In genomic region chr16:84754353-84754856, GRCh38 we compare ENCODE assay signal across 8 cellular contexts. TPM values are rescaled to one million over a fixed set of nuclear protein-coding genes. Genes with fewer than 3 reads are reported as not detected.
A peak's percentile ranks its signal among the peaks of the same experiment; 100 is the strongest.
DNase-seq lines count a peak whose midpoint lies in the region; ATAC-seq and TF ChIP-seq lines count a peak whose summit lies in the region.

No MANE protein-coding gene starts in this region.

- H3K27ac ChIP-seq in muscle layer of duodenum (ENCODE audit: low read length), result peak overlapping the region; percentile 29

- H3K4me1 ChIP-seq in muscle layer of duodenum (ENCODE audit: control insufficient read depth in 1 of 2, insufficient read depth in 2 of 2, low read length in 2 of 2), result peaks cover 19 to 52% of the 10 kb centered on the region in 2 donors

- no peak overlapping the region for H3K27ac Mint-ChIP-seq in stimulated activated naive CD8-positive, alpha-beta T cell treated with anti-CD3 and anti-CD28 coated beads, Interleukin-15, amount 100 ng/mL, for 72 hours

- DNase-seq in AG08396 (ENCODE audit: low spot score) (peak; percentile 69), HT1080 (ENCODE audit: low read depth) (peak; percentile 82), NOMO-1 treated with dmso at 0.1 percent for 144 hours (lab: John Stamatoyannopoulos, UW; ENCODE audit: unreplicated experiment) (peak; percentile 75), epithelial cell of esophagus (ENCODE audit: low read depth) (peak; percentile 86)
- DNase-seq in activated CD8-positive, alpha-beta memory T cell treated with anti-CD3 and anti-CD28 coated beads, Interleukin-2, amount 50 U/mL, for 4 hours, result peak; percentile 57
- DNase-seq in stimulated activated naive CD8-positive, alpha-beta T cell treated with anti-CD3 and anti-CD28 coated beads, Interleukin-15, amount 100 ng/mL, for 72 hours, result peak; percentile 65 to 67

- no peaks in the 10 kb centered on the region for H3K27me3 Mint-ChIP-seq in stimulated activated naive CD8-positive, alpha-beta T cell treated with anti-CD3 and anti-CD28 coated beads, Interleukin-15, amount 100 ng/mL, for 72 hours

- ATAC-seq in GM18858 (IDR thresholded peaks at IDR 0.05; ENCODE audit: unreplicated experiment), result peak; percentile 59
- peak; percentile 82 for ATAC-seq in stimulated activated naive CD8-positive, alpha-beta T cell treated with anti-CD3 and anti-CD28 coated beads, Interleukin-15, amount 100 ng/mL, for 72 hours

- H3K4me3 ChIP-seq in epithelial cell of esophagus (ENCODE audit: low read length) (no peak overlapping the region), muscle layer of duodenum (ENCODE audit: low read depth in 1 of 2, low read length in 2 of 2) (no peak overlapping the region)

- peak; percentile 79 for TF ChIP-seq CTCF in epithelial cell of esophagus (IDR thresholded peaks at IDR 0.05; ENCODE audit: insufficient read depth, low read depth, low read length, missing control alignments)

- peaks cover 95% of the 10 kb centered on the region for H3K4me1 Mint-ChIP-seq in stimulated activated naive CD8-positive, alpha-beta T cell treated with anti-CD3 and anti-CD28 coated beads, Interleukin-15, amount 100 ng/mL, for 72 hours

- H3K9me3 ChIP-seq in muscle layer of duodenum (ENCODE audit: control insufficient read depth in 1 of 2, low read length in 2 of 2), result no peaks in the 10 kb centered on the region

- H3K4me3 Mint-ChIP-seq in stimulated activated naive CD8-positive, alpha-beta T cell treated with anti-CD3 and anti-CD28 coated beads, Interleukin-15, amount 100 ng/mL, for 72 hours, result peak overlapping the region in 1 of 2 donors; percentile 2

- H3K27me3 ChIP-seq in muscle layer of duodenum (ENCODE audit: low read depth, low read length), result no peaks in the 10 kb centered on the region

- H3K9me3 Mint-ChIP-seq in stimulated activated naive CD8-positive, alpha-beta T cell treated with anti-CD3 and anti-CD28 coated beads, Interleukin-15, amount 100 ng/mL, for 72 hours, result no peaks in the 10 kb centered on the region

- H3K36me3 ChIP-seq in muscle layer of duodenum (ENCODE audit: control insufficient read depth in 1 of 2, insufficient read depth in 2 of 2, low read length in 2 of 2), result no peaks in the 10 kb centered on the region

RNA-seq across cellular contexts. Expression of gene USP10, which starts 54.6 kb away (rescaled TPM):
- 72.2 and 99.8 TPM in 2 replicates for total RNA-seq in HT1080 (2014; rRNA removed; shearing (Covaris generic))
- 74.6 and 85.2 TPM in 2 replicates for polyA plus RNA-seq in HT1080 (2015; cell fraction: cytosol; rRNA removed)
- 83.0 and 95.3 TPM in 2 replicates for polyA plus RNA-seq in HT1080 (2015; cell fraction: nucleus; rRNA removed)
